1 cellular context compared by ENCODE assay signal in the genomic region with DNA sequence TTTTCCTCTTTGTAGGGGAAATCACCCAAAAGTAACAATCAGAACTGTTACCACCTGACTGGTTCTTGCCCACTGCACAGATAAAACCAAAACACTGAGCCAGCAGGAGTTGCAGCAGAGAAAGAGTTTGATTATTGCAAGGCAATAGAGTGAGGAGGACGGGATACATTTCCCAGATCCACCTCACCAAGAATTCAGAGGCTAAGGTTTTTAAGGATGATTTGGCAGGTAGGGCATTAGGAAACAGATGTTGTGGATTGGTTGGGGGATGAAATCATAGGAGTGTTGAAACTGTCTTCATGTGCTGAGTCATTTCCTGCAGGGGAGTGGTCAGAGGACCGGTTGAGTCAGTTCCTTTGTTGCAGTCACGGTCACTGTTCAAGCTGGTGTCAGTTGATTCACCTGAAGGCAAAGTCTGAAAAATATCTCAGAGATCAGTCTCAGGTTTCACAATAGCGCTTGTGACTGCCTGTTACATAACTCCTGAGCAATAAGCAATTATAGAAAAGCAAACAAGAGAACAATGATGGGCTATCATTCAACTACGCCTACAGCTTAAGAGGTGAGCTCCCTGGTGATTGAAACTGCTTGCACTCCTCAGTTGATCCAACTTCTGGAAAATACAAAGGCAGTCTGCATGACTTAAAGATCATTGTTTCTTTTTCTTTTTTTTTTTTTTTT.
A peak's percentile ranks its signal among the peaks of the same experiment; 100 is the strongest.
TF ChIP-seq lines count a peak whose summit lies in the region.

No MANE protein-coding gene starts in this region.

TF ChIP-seq in K562, 482 proteins besides CTCF, POLR2A, EP300 and RAD21 (continued from another document and continues in another):
- TF ChIP-seq, protein P1, sequence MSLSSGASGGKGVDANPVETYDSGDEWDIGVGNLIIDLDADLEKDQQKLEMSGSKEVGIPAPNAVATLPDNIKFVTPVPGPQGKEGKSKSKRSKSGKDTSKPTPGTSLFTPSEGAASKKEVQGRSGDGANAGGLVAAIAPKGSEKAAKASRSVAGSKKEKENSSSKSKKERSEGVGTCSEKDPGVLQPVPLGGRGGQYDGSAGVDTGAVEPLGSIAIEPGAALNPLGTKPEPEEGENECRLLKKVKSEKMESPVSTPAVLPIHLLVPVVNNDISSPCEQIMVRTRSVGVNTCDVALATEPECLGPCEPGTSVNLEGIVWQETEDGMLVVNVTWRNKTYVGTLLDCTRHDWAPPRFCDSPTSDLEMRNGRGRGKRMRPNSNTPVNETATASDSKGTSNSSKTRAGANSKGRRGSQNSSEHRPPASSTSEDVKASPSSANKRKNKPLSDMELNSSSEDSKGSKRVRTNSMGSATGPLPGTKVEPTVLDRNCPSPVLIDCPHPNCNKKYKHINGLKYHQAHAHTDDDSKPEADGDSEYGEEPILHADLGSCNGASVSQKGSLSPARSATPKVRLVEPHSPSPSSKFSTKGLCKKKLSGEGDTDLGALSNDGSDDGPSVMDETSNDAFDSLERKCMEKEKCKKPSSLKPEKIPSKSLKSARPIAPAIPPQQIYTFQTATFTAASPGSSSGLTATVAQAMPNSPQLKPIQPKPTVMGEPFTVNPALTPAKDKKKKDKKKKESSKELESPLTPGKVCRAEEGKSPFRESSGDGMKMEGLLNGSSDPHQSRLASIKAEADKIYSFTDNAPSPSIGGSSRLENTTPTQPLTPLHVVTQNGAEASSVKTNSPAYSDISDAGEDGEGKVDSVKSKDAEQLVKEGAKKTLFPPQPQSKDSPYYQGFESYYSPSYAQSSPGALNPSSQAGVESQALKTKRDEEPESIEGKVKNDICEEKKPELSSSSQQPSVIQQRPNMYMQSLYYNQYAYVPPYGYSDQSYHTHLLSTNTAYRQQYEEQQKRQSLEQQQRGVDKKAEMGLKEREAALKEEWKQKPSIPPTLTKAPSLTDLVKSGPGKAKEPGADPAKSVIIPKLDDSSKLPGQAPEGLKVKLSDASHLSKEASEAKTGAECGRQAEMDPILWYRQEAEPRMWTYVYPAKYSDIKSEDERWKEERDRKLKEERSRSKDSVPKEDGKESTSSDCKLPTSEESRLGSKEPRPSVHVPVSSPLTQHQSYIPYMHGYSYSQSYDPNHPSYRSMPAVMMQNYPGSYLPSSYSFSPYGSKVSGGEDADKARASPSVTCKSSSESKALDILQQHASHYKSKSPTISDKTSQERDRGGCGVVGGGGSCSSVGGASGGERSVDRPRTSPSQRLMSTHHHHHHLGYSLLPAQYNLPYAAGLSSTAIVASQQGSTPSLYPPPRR (CRISPR knock-in tag; IDR thresholded peaks at IDR 0.05; ENCODE audit: borderline replicate concordance) = 0 out of 2 replicates have a peak, but pooled peaks have one; percentile 74
- TF ChIP-seq SIN3B (IDR thresholded peaks at IDR 0.05; ENCODE audit: low read depth) (no peak), XRCC5 (IDR thresholded peaks at IDR 0.05; ENCODE audit: low read depth, low read length) (no peak), SREBF1 (IDR thresholded peaks at IDR 0.05; ENCODE audit: borderline replicate concordance, low read depth, low read length) (no peak), SAFB2 (IDR thresholded peaks at IDR 0.05; ENCODE audit: borderline replicate concordance, low read depth, low read length, severe bottlenecking) (no peak), PCBP1 (IDR thresholded peaks at IDR 0.05; ENCODE audit: low read depth, low read length, poor library complexity, severe bottlenecking) (no peak), GTF2A2 (tag; IDR thresholded peaks at IDR 0.05) (no peak), TAL1 (IDR thresholded peaks at IDR 0.05) (peak; percentile 76), MEF2A (IDR thresholded peaks at IDR 0.05; ENCODE audit: control insufficient read depth, low read depth, low read length) (0 out of 2 replicates have a peak, but pooled peaks have one; percentile 36), FOXP4 (CRISPR knock-in tag; IDR thresholded peaks at IDR 0.05; ENCODE audit: borderline replicate concordance) (no peak), ILF3 (IDR thresholded peaks at IDR 0.05; ENCODE audit: borderline replicate concordance) (no peak), ARID2 (IDR thresholded peaks at IDR 0.05) (no peak), GATAD2A (IDR thresholded peaks at IDR 0.05) (peak; percentile 52; the same call in 1 of the 2 replicates), THAP12 (CRISPR knock-in tag; IDR thresholded peaks at IDR 0.05) (no peak), ZKSCAN3 (CRISPR knock-in tag; IDR thresholded peaks at IDR 0.05) (no peak), TARDBP (IDR thresholded peaks at IDR 0.05) (no peak), ARNT (IDR thresholded peaks at IDR 0.05) (peak; percentile 73 to 96), ZNF12 (CRISPR knock-in tag; IDR thresholded peaks at IDR 0.05) (no peak), SRSF3 (IDR thresholded peaks at IDR 0.05; ENCODE audit: insufficient read depth, low read length) (no peak), EWSR1 (IDR thresholded peaks at IDR 0.05; ENCODE audit: borderline replicate concordance, low read depth, partially characterized antibody) (no peak), FOXK2 (conservative IDR thresholded peaks at IDR 0.05 in 1 of 2, IDR thresholded peaks at IDR 0.05 in 1 of 2; ENCODE audit: low read depth in 2 of 2) (peak; percentile 82 to 86), ZNF583 (CRISPR knock-in tag; IDR thresholded peaks at IDR 0.05) (0 out of 2 replicates have a peak, but pooled peaks have one; percentile 28), PHTF2 (CRISPR knock-in tag; IDR thresholded peaks at IDR 0.05) (no peak), CBFA2T2 (conservative IDR thresholded peaks at IDR 0.05) (peak; percentile 86), ZFP36 (IDR thresholded peaks at IDR 0.05; ENCODE audit: low read depth, low read length, partially characterized antibody) (no peak), TGIF2 (CRISPR knock-in tag; IDR thresholded peaks at IDR 0.05) (no peak), ILK (tag; IDR thresholded peaks at IDR 0.05; ENCODE audit: borderline replicate concordance, low read depth) (no peak), CBX2 (IDR thresholded peaks at IDR 0.05; ENCODE audit: insufficient read depth, low read length, poor library complexity, severe bottlenecking) (no peak), ZNF311 (CRISPR knock-in tag; IDR thresholded peaks at IDR 0.05) (no peak), CTBP1 (IDR thresholded peaks at IDR 0.05; ENCODE audit: borderline replicate concordance) (peak; percentile 95), ZNF384 (IDR thresholded peaks at IDR 0.05; ENCODE audit: low read depth, low read length) (no peak), ADNP (tag; IDR thresholded peaks at IDR 0.05) (no peak)
- TF ChIP-seq, protein P2, sequence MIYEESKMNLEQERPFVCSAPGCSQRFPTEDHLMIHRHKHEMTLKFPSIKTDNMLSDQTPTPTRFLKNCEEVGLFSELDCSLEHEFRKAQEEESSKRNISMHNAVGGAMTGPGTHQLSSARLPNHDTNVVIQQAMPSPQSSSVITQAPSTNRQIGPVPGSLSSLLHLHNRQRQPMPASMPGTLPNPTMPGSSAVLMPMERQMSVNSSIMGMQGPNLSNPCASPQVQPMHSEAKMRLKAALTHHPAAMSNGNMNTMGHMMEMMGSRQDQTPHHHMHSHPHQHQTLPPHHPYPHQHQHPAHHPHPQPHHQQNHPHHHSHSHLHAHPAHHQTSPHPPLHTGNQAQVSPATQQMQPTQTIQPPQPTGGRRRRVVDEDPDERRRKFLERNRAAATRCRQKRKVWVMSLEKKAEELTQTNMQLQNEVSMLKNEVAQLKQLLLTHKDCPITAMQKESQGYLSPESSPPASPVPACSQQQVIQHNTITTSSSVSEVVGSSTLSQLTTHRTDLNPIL (CRISPR knock-in tag; IDR thresholded peaks at IDR 0.05) = no peak
- TF ChIP-seq, protein P3, sequence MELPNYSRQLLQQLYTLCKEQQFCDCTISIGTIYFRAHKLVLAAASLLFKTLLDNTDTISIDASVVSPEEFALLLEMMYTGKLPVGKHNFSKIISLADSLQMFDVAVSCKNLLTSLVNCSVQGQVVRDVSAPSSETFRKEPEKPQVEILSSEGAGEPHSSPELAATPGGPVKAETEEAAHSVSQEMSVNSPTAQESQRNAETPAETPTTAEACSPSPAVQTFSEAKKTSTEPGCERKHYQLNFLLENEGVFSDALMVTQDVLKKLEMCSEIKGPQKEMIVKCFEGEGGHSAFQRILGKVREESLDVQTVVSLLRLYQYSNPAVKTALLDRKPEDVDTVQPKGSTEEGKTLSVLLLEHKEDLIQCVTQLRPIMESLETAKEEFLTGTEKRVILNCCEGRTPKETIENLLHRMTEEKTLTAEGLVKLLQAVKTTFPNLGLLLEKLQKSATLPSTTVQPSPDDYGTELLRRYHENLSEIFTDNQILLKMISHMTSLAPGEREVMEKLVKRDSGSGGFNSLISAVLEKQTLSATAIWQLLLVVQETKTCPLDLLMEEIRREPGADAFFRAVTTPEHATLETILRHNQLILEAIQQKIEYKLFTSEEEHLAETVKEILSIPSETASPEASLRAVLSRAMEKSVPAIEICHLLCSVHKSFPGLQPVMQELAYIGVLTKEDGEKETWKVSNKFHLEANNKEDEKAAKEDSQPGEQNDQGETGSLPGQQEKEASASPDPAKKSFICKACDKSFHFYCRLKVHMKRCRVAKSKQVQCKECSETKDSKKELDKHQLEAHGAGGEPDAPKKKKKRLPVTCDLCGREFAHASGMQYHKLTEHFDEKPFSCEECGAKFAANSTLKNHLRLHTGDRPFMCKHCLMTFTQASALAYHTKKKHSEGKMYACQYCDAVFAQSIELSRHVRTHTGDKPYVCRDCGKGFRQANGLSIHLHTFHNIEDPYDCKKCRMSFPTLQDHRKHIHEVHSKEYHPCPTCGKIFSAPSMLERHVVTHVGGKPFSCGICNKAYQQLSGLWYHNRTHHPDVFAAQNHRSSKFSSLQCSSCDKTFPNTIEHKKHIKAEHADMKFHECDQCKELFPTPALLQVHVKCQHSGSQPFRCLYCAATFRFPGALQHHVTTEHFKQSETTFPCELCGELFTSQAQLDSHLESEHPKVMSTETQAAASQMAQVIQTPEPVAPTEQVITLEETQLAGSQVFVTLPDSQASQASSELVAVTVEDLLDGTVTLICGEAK (IDR thresholded peaks at IDR 0.05) = peak; percentile 53; the same call in 1 of the 2 replicates
- TF ChIP-seq, protein P3 (CRISPR knock-in tag; IDR thresholded peaks at IDR 0.05) = no peak
